ENCODE assay signal across 8 cellular contexts in the genomic region with DNA sequence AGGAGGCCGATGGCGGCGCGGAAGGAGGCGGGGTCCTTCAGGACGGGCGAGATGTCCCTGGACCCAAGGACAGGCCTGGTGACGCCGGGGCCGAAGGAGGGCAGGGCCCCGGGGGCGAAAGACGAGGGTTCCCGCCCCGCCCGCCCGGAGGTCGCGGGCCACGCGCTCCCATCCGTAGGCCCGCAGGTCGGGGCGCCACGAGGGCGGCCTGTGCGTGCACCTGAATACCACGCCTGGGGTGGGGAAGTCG. TPM values are rescaled to one million over a fixed set of nuclear protein-coding genes. Genes with fewer than 3 reads are reported as not detected.
A peak's percentile ranks its signal among the peaks of the same experiment; 100 is the strongest.
DNase-seq lines count a peak whose midpoint lies in the region; ATAC-seq and TF ChIP-seq lines count a peak whose summit lies in the region.

No MANE protein-coding gene starts in this region.

- peak in 1 of 4 donors; percentile 16 for TF ChIP-seq POLR2A in stomach (IDR thresholded peaks at IDR 0.05)

- peaks cover 61% of the 10 kb centered on the region for H3K4me1 ChIP-seq in BLaER1
- H3K4me1 ChIP-seq in hepatocyte (ENCODE audit: insufficient read depth), result peaks cover 17% of the 10 kb centered on the region
- peaks cover 28 to 48% (median 44%) of the 10 kb centered on the region in 4 donors for H3K4me1 ChIP-seq in stomach

- H3K27me3 ChIP-seq in BLaER1 (no peaks in the 10 kb centered on the region), hepatocyte (no peaks in the 10 kb centered on the region), stomach (no peaks in the 10 kb centered on the region)

- H3K36me3 ChIP-seq in BLaER1 (peaks cover 38% of the 10 kb centered on the region), hepatocyte (replicated peaks; ENCODE audit: insufficient read depth, low read depth) (no peaks in the 10 kb centered on the region), stomach (peaks cover 9 to 32% (median 27%) of the 10 kb centered on the region in 4 donors)

- DNase-seq in T1000 (lab: John Stamatoyannopoulos, UW) (peak; percentile 62), hepatocyte (ENCODE audit: low spot score) (no peak), stomach (no peak), 8988T (no peak), NAMALWA (ENCODE audit: low spot score) (no peak)
- no peak for DNase-seq in activated CD4-positive, CD25-positive, alpha-beta regulatory T cell (lab: John Stamatoyannopoulos, UW)

- H3K27ac ChIP-seq in BLaER1, result peak overlapping the region; percentile 99
- H3K27ac ChIP-seq in hepatocyte, result peak overlapping the region; percentile 92
- peak overlapping the region; percentile 87 to 97 (median 93) for H3K27ac ChIP-seq in stomach

- 7% methylated on average over 6 of the region's 30 CpGs for WGBS in hepatocyte (ENCODE audit: low lambda C conversion rate, missing lambda C conversion rate)
- 0 to 1% (median 0%) methylated on average over 2 to 30 of the region's 30 CpGs for WGBS in stomach, 5 donors

- TF ChIP-seq CTCF in hepatocyte (IDR thresholded peaks at IDR 0.05; ENCODE audit: poor library complexity), result no peak
- no peak for TF ChIP-seq CTCF in stomach (IDR thresholded peaks at IDR 0.05)

- H3K9me2 ChIP-seq in hepatocyte (replicated peaks; ENCODE audit: insufficient read depth), result no peaks in the 10 kb centered on the region

- peak overlapping the region; percentile 30 for H2AFZ ChIP-seq in hepatocyte

- peaks cover 59% of the 10 kb centered on the region for H4K20me1 ChIP-seq in BLaER1
- H4K20me1 ChIP-seq in hepatocyte (ENCODE audit: insufficient read depth, poor library complexity, severe bottlenecking), result peaks cover 6% of the 10 kb centered on the region

- peaks cover 13% of the 10 kb centered on the region for H3K79me2 ChIP-seq in hepatocyte

- H3K9me3 ChIP-seq in BLaER1, result peaks cover 4% of the 10 kb centered on the region; the same call in 1 of the 2 replicates
- H3K9me3 ChIP-seq in hepatocyte (ENCODE audit: low read depth), result no peaks in the 10 kb centered on the region
- no peaks in the 10 kb centered on the region for H3K9me3 ChIP-seq in stomach

- H3K4me2 ChIP-seq in BLaER1 (peak overlapping the region; percentile 89), hepatocyte (peak overlapping the region; percentile 89)

- H3K4me3 ChIP-seq in BLaER1 (peak overlapping the region; percentile 72), hepatocyte (peak overlapping the region; percentile 73), stomach (peak overlapping the region; percentile 73 to 93 (median 79))

- intact Hi-C loops in stomach (cut with DNase I; ENCODE audit: low total_unique reads), result no loop called here

- peak overlapping the region; percentile 97 for H3K9ac ChIP-seq in BLaER1

- TF ChIP-seq EP300 in stomach (IDR thresholded peaks at IDR 0.05), result no peak

- peak; percentile 17 for ATAC-seq in GM21619 (IDR thresholded peaks at IDR 0.05; ENCODE audit: unreplicated experiment)

RNA-seq across cellular contexts. Expression of a gene that starts 0.2 kb away (rescaled TPM):
- total RNA-seq in hepatocyte (101 and 119 TPM in 2 replicates), stomach (100 to 1,000 TPM in 2 of 5 donors, 10 to 100 TPM in 3; 18.1 to 340 (median 85.3) TPM)
- polyA plus RNA-seq in hepatocyte (237 and 273 TPM in 2 replicates), stomach (100 to 1,000 TPM; 224 to 250 (median 241) TPM)

RNA-seq across cellular contexts. Expression of a gene that starts 7.9 kb away (rescaled TPM):
- total RNA-seq in hepatocyte, result 5.2 and 6.9 TPM in 2 replicates
- polyA plus RNA-seq in hepatocyte, result 5.1 and 6.8 TPM in 2 replicates
- total RNA-seq in stomach, result 100 to 1,000 TPM in 1 of 5 donors, 10 to 100 TPM in 1, 1 to 10 TPM in 3; 1.5 to 147 (median 8.7) TPM
- 1 to 10 TPM; 3.2 to 5.2 (median 4.1) TPM for polyA plus RNA-seq in stomach

RNA-seq across cellular contexts. Expression of a gene that starts 26.5 kb away (rescaled TPM):
- 47.0 and 77.0 TPM in 2 replicates for total RNA-seq in hepatocyte
- polyA plus RNA-seq in hepatocyte, result 70.6 and 87.9 TPM in 2 replicates
- 100 to 1,000 TPM in 4 of 5 donors, 10 to 100 TPM in 1; 81.7 to 171 (median 128) TPM for total RNA-seq in stomach
- 100 to 1,000 TPM in 1 of 3 donors, 10 to 100 TPM in 2; 43.7 to 153 (median 49.1) TPM for polyA plus RNA-seq in stomach

RNA-seq across cellular contexts. Expression of a gene that starts 45.2 kb away (rescaled TPM):
- total RNA-seq in hepatocyte, result 19.6 and 22.4 TPM in 2 replicates
- 38.9 and 53.5 TPM in 2 replicates for polyA plus RNA-seq in hepatocyte
- 100 to 1,000 TPM in 1 of 5 donors, 10 to 100 TPM in 4; 16.2 to 110 (median 51.9) TPM for total RNA-seq in stomach
- polyA plus RNA-seq in stomach, result 10 to 100 TPM in 2 of 3 donors, 1 to 10 TPM in 1; 8.6 to 16.6 (median 11.5) TPM

RNA-seq across cellular contexts. Expression of a gene that starts 45.4 kb away (rescaled TPM):
- 58.7 and 70.8 TPM in 2 replicates for total RNA-seq in hepatocyte
- polyA plus RNA-seq in hepatocyte, result 191 and 215 TPM in 2 replicates
- total RNA-seq in stomach, result 10 to 100 TPM in 3 of 5 donors, 1 to 10 TPM in 2; 2.9 to 31.4 (median 25.2) TPM
- 100 to 1,000 TPM in 1 of 3 donors, 10 to 100 TPM in 2; 57.6 to 107 (median 91.4) TPM for polyA plus RNA-seq in stomach
